1 cellular context compared by ENCODE assay signal in genomic region chr14:23104591-23105347, GRCh38.
TF ChIP-seq lines count a peak whose summit lies in the region.

TSS of gene CIROP (minus strand) at chr14:23104989. CDS start at chr14:23104920, 69 bp downstream.

TF ChIP-seq in HepG2, 621 proteins besides CTCF, POLR2A, EP300 and RAD21 (continues in another document):
- peak; percentile 39; the same call in 1 of the 2 replicates for TF ChIP-seq MXD4 (CRISPR knock-in tag; IDR thresholded peaks at IDR 0.05)
- no peak for TF ChIP-seq SATB2 (CRISPR knock-in tag; IDR thresholded peaks at IDR 0.05)
- TF ChIP-seq ATF7 (IDR thresholded peaks at IDR 0.05): 0 out of 2 replicates have a peak, but pooled peaks have one; percentile 12
- no peak for TF ChIP-seq ATF7 (CRISPR knock-in tag; IDR thresholded peaks at IDR 0.05)
- TF ChIP-seq SKI (IDR thresholded peaks at IDR 0.05; ENCODE audit: partially characterized antibody): no peak
- TF ChIP-seq SRY (CRISPR knock-in tag; IDR thresholded peaks at IDR 0.05): no peak
- no peak for TF ChIP-seq SAFB2 (CRISPR knock-in tag; IDR thresholded peaks at IDR 0.05; ENCODE audit: borderline replicate concordance, low read depth)
- TF ChIP-seq PRDM15 (CRISPR knock-in tag; IDR thresholded peaks at IDR 0.05): no peak
- TF ChIP-seq ATF4 (CRISPR knock-in tag; IDR thresholded peaks at IDR 0.05): no peak; a peak in 1 of 4 replicates
- 0 out of 2 replicates have a peak, but pooled peaks have one; percentile 20 for TF ChIP-seq ZNF230 (CRISPR knock-in tag; IDR thresholded peaks at IDR 0.05)
- TF ChIP-seq CHD4 (IDR thresholded peaks at IDR 0.05; ENCODE audit: borderline replicate concordance, low read length): 0 out of 2 replicates have a peak, but pooled peaks have one; percentile 14
- no peak for TF ChIP-seq TEAD2 (CRISPR knock-in tag; IDR thresholded peaks at IDR 0.05)
- peak; percentile 34 for TF ChIP-seq FOXP4 (CRISPR knock-in tag; IDR thresholded peaks at IDR 0.05)
- TF ChIP-seq ZNF564 (CRISPR knock-in tag; IDR thresholded peaks at IDR 0.05): no peak
- 0 out of 2 replicates have a peak, but pooled peaks have one; percentile 35 for TF ChIP-seq FOXK1 (CRISPR knock-in tag; IDR thresholded peaks at IDR 0.05; ENCODE audit: borderline replicate concordance, low read depth)
- TF ChIP-seq ZNF510 (CRISPR knock-in tag; IDR thresholded peaks at IDR 0.05; ENCODE audit: low read depth): no peak
- TF ChIP-seq ZXDC (CRISPR knock-in tag; IDR thresholded peaks at IDR 0.05): 0 out of 2 replicates have a peak, but pooled peaks have one; percentile 52
- TF ChIP-seq CREM (IDR thresholded peaks at IDR 0.05): no peak
- TF ChIP-seq CREM (CRISPR knock-in tag; IDR thresholded peaks at IDR 0.05): 0 out of 2 replicates have a peak, but pooled peaks have one; percentile 6
- TF ChIP-seq PHB2 (IDR thresholded peaks at IDR 0.05; ENCODE audit: partially characterized antibody): no peak
- peak; percentile 68; the same call in 1 of the 2 replicates for TF ChIP-seq ZMYM3 (CRISPR knock-in tag; IDR thresholded peaks at IDR 0.05)
- TF ChIP-seq ZBTB2 (CRISPR knock-in tag; IDR thresholded peaks at IDR 0.05; ENCODE audit: low read depth): no peak
- TF ChIP-seq HMG20B (CRISPR knock-in tag; conservative IDR thresholded peaks at IDR 0.05): 0 out of 2 replicates have a peak, but pooled peaks have one; percentile 19
- no peak for TF ChIP-seq THAP9 (CRISPR knock-in tag; IDR thresholded peaks at IDR 0.05; ENCODE audit: borderline replicate concordance)
- TF ChIP-seq ZFY (CRISPR knock-in tag; IDR thresholded peaks at IDR 0.05): 0 out of 2 replicates have a peak, but pooled peaks have one; percentile 7
- TF ChIP-seq ZIK1 (CRISPR knock-in tag; IDR thresholded peaks at IDR 0.05; ENCODE audit: borderline replicate concordance, low read depth): no peak
- TF ChIP-seq ZNF687 (CRISPR knock-in tag; IDR thresholded peaks at IDR 0.05): peak; percentile 32; the same call in 1 of the 2 replicates
- no peak for TF ChIP-seq SMYD3 (CRISPR knock-in tag; IDR thresholded peaks at IDR 0.05)
- TF ChIP-seq SP140L (CRISPR knock-in tag; IDR thresholded peaks at IDR 0.05; ENCODE audit: borderline replicate concordance): no peak
- no peak for TF ChIP-seq ZNF607 (CRISPR knock-in tag; IDR thresholded peaks at IDR 0.05; ENCODE audit: borderline replicate concordance)
- 0 out of 2 replicates have a peak, but pooled peaks have one; percentile 44 for TF ChIP-seq ZBTB7B (CRISPR knock-in tag; IDR thresholded peaks at IDR 0.05)
- no peak; a peak in 2 of 4 replicates for TF ChIP-seq HMGXB4 (CRISPR knock-in tag; IDR thresholded peaks at IDR 0.05; ENCODE audit: borderline replicate concordance in 1 of 2, low read depth in 1 of 2)
- TF ChIP-seq ZNF569 (CRISPR knock-in tag; IDR thresholded peaks at IDR 0.05; ENCODE audit: borderline replicate concordance): no peak
- TF ChIP-seq RBM22 (optimal IDR thresholded peaks at IDR 0.05; ENCODE audit: low read length): no peak
- TF ChIP-seq ZFX (CRISPR knock-in tag; IDR thresholded peaks at IDR 0.05; ENCODE audit: low read depth): 0 out of 2 replicates have a peak, but pooled peaks have one; percentile 1
- no peak for TF ChIP-seq ZNF652 (CRISPR knock-in tag; IDR thresholded peaks at IDR 0.05; ENCODE audit: borderline replicate concordance, low read depth)
- TF ChIP-seq MIXL1 (CRISPR knock-in tag; IDR thresholded peaks at IDR 0.05): peak; percentile 3; the same call in 1 of the 2 replicates
- no peak for TF ChIP-seq KDM2A (CRISPR knock-in tag; IDR thresholded peaks at IDR 0.05; ENCODE audit: borderline replicate concordance, low read depth)
- TF ChIP-seq JDP2 (CRISPR knock-in tag; IDR thresholded peaks at IDR 0.05; ENCODE audit: borderline replicate concordance): no peak
- no peak for TF ChIP-seq ZNF775 (CRISPR knock-in tag; IDR thresholded peaks at IDR 0.05; ENCODE audit: borderline replicate concordance)
